ENCODE assay signal across 28 cellular contexts in genomic region chr2:173171924-173172643, GRCh38.
DNase-seq lines count a peak whose midpoint lies in the region; ATAC-seq and TF ChIP-seq lines count a peak whose summit lies in the region.
"Had no signal": no experiment of that assay in that cellular context is flagged by ENCODE, and none has a peak within 500 bp of the region (broad histone marks: within the 10 kb centered on the region; RNA-seq: fewer than 3 reads in every experiment).

No MANE protein-coding gene starts in this region.

- H3K9ac ChIP-seq in IMR-90 (ENCODE audit: low read depth, low read length) (no peak overlapping the region), mesenchymal stem cell (ENCODE audit: low read length) (no peak overlapping the region), GM23248 (no peak overlapping the region)

- H3K4me1 ChIP-seq in IMR-90 (ENCODE audit: control insufficient read depth, insufficient read depth, low read length) = peaks cover 5% of the 10 kb centered on the region
- H3K4me1 ChIP-seq in mesenchymal stem cell (ENCODE audit: control insufficient read depth, insufficient read depth, low read depth, low read length) = peaks cover 1% of the 10 kb centered on the region
- H3K4me1 ChIP-seq in GM23248 (ENCODE audit: insufficient read depth) = peaks cover 11% of the 10 kb centered on the region; the same call in 1 of the 2 replicates
- H3K4me1 ChIP-seq: prostate gland had no signal

- peaks cover 2% of the 10 kb centered on the region for H3K9me3 Mint-ChIP-seq in activated CD4-positive, alpha-beta T cell treated with anti-CD3 and anti-CD28 coated beads for 36 hours (ENCODE audit: low read depth)
- H3K9me3 Mint-ChIP-seq: central memory CD8-positive, alpha-beta T cell had no signal

- peaks cover 5% of the 10 kb centered on the region; the same call in 1 of the 2 replicates for H3K9me1 ChIP-seq in IMR-90 (ENCODE audit: insufficient read depth, low read length)

- peaks cover 2% of the 10 kb centered on the region for H3K36me3 Mint-ChIP-seq in activated CD4-positive, alpha-beta T cell treated with anti-CD3 and anti-CD28 coated beads for 36 hours (ENCODE audit: low read depth)
- H3K36me3 Mint-ChIP-seq: CD4-positive, CD25-positive, alpha-beta regulatory T cell had no signal

- no peak overlapping the region for H3K18ac ChIP-seq in IMR-90 (ENCODE audit: low read depth, low read length)
- H3K18ac ChIP-seq in mesenchymal stem cell (ENCODE audit: low read depth in 1 of 2, low read length in 2 of 2) = no peak overlapping the region

- no peak overlapping the region for H4K8ac ChIP-seq in IMR-90 (ENCODE audit: low read depth in 2 of 2, low read length in 2 of 2)
- no peak overlapping the region for H4K8ac ChIP-seq in mesenchymal stem cell (ENCODE audit: low read length)

- H2BK20ac ChIP-seq in IMR-90 (ENCODE audit: low read depth, low read length) = no peak overlapping the region; the same call in 1 of the 2 replicates

- H3K27me3 Mint-ChIP-seq in activated CD4-positive, alpha-beta T cell treated with anti-CD3 and anti-CD28 coated beads for 36 hours = peaks cover 6% of the 10 kb centered on the region
- H3K27me3 Mint-ChIP-seq: CD4-positive, CD25-positive, alpha-beta regulatory T cell; central memory CD8-positive, alpha-beta T cell had no signal

- in situ Hi-C loops in IMR-90 (cut with MboI; ENCODE audit: low sequenced_read_pairs) (no loop called here), GM23248 (cut with MboI) (no loop called here)

- H2BK5ac ChIP-seq in IMR-90 (ENCODE audit: low read depth, low read length, poor library complexity, severe bottlenecking) (peak overlapping the region; percentile 46), mesenchymal stem cell (ENCODE audit: low read depth, low read length, poor library complexity, severe bottlenecking) (no peak overlapping the region)

- H2BK120ac ChIP-seq in IMR-90 (ENCODE audit: low read depth, low read length) = 0 out of 2 replicates have a peak overlapping the region, but pooled peaks have one; percentile 38
- H2BK120ac ChIP-seq in mesenchymal stem cell (ENCODE audit: low read depth, low read length) = no peak overlapping the region

- no peak overlapping the region for H4K5ac ChIP-seq in IMR-90 (ENCODE audit: low read depth, low read length)

- H3K4me2 ChIP-seq in IMR-90 (ENCODE audit: low read depth, low read length) (no peak overlapping the region), mesenchymal stem cell (ENCODE audit: low read length, poor library complexity, severe bottlenecking) (no peak overlapping the region), GM23248 (ENCODE audit: unreplicated experiment) (no peak overlapping the region)
- H3K4me2 ChIP-seq: hepatocyte had no signal

- intact Hi-C loops in IMR-90 (cut with micrococcal nuclease) = no loop called here
- intact Hi-C loops in left colon (cut with DNase I, micrococcal nuclease) = no loop called here
- intact Hi-C loops in activated CD4-positive, alpha-beta T cell treated with anti-CD3 and anti-CD28 coated beads for 36 hours (cut with DNase I, micrococcal nuclease) = no loop called here

- H2AK9ac ChIP-seq in IMR-90 (replicated peaks; ENCODE audit: low read depth, low read length, poor library complexity) = no peak overlapping the region

- H4K20me1 ChIP-seq in IMR-90 (ENCODE audit: insufficient read depth, low read length) (no peaks in the 10 kb centered on the region), GM23248 (ENCODE audit: insufficient read depth) (no peaks in the 10 kb centered on the region)

- H3K4me3 Mint-ChIP-seq in activated CD4-positive, alpha-beta T cell treated with anti-CD3 and anti-CD28 coated beads for 36 hours = no peak overlapping the region
- H3K4me3 Mint-ChIP-seq: CD4-positive, CD25-positive, alpha-beta regulatory T cell; central memory CD8-positive, alpha-beta T cell; nephron progenitor cell had no signal

- H3K9me3 ChIP-seq in IMR-90 (ENCODE audit: control insufficient read depth, insufficient read depth, low read length) (no peaks in the 10 kb centered on the region), mesenchymal stem cell (ENCODE audit: control insufficient read depth, low read length) (no peaks in the 10 kb centered on the region), GM23248 (ENCODE audit: low read depth) (no peaks in the 10 kb centered on the region)
- H3K9me3 ChIP-seq: prostate gland had no signal

- ATAC-seq in IMR-90 (ENCODE audit: low read depth) (peak; percentile 18; the same call in 1 of the 2 replicates), HG03521 (IDR thresholded peaks at IDR 0.05; ENCODE audit: unreplicated experiment) (no peak), left colon (no peak)
- no peak for ATAC-seq in activated CD4-positive, alpha-beta T cell treated with anti-CD3 and anti-CD28 coated beads for 36 hours

- no peak overlapping the region for H3K27ac Mint-ChIP-seq in activated CD4-positive, alpha-beta T cell treated with anti-CD3 and anti-CD28 coated beads for 36 hours
- H3K27ac Mint-ChIP-seq: CD4-positive, CD25-positive, alpha-beta regulatory T cell; nephron progenitor cell had no signal

- H3F3A ChIP-seq in GM23248 (ENCODE audit: insufficient read depth) = no peaks in the 10 kb centered on the region

- no peak overlapping the region for H3K56ac ChIP-seq in IMR-90 (ENCODE audit: extremely low read depth, insufficient read depth, low read length)

- H2BK12ac ChIP-seq in mesenchymal stem cell (ENCODE audit: low read length in 2 of 2) = no peak overlapping the region

- H2BK15ac ChIP-seq in IMR-90 (ENCODE audit: low read depth, low read length) (0 out of 3 replicates have a peak overlapping the region, but pooled peaks have one; percentile 4), mesenchymal stem cell (ENCODE audit: low read depth, poor library complexity, severe bottlenecking) (no peak overlapping the region)

- BruUV-seq in IMR-90 (replicated peaks; lab: Mats Ljungman, UMichigan) = no TSS peak

- TF ChIP-seq CTCF in AG10803 (conservative IDR thresholded peaks at IDR 0.05; ENCODE audit: low read length) (no peak), IMR-90 (conservative IDR thresholded peaks at IDR 0.05; ENCODE audit: low read depth, low read length) (no peak), choroid plexus epithelial cell (conservative IDR thresholded peaks at IDR 0.05; ENCODE audit: low read depth, low read length) (no peak)

- H2AK5ac ChIP-seq in IMR-90 (ENCODE audit: low read depth, low read length) (no peak overlapping the region), mesenchymal stem cell (ENCODE audit: low read length, severe bottlenecking) (no peak overlapping the region)

- WGBS in IMR-90 (ENCODE audit: extremely low coverage in 2 of 2, insufficient read length in 1 of 2), 2 experiments = no CpG with 5 or more reads among the region's 1 CpG
- WGBS in mesenchymal stem cell = 100% methylated on average over 1 of the region's 1 CpG
- WGBS in GM23248 (ENCODE audit: low coverage in 1 of 2, low lambda C conversion rate in 2 of 2, missing lambda C conversion rate in 2 of 2), 2 experiments = 90 to 96% methylated on average over 1 of the region's 1 CpG

- H2AFZ ChIP-seq in IMR-90 (replicated peaks; ENCODE audit: low read length, poor library complexity) = no peak overlapping the region
- no peak overlapping the region for H2AFZ ChIP-seq in mesenchymal stem cell (ENCODE audit: low read depth, low read length)
- H2AFZ ChIP-seq in GM23248 = no peak overlapping the region
- H2AFZ ChIP-seq: hepatocyte had no signal

- H3K27me3 ChIP-seq in IMR-90 (ENCODE audit: control insufficient read depth, insufficient read depth, low read length) (no peaks in the 10 kb centered on the region), mesenchymal stem cell (ENCODE audit: control insufficient read depth in 1 of 2, insufficient read depth in 1 of 2, low read length in 2 of 2) (no peaks in the 10 kb centered on the region), GM23248 (replicated peaks; ENCODE audit: insufficient read depth) (no peaks in the 10 kb centered on the region)
- H3K27me3 ChIP-seq: hepatocyte had no signal

- DNase-seq in AG10803 (ENCODE audit: low read depth) (peak; percentile 55), IMR-90 (peak; percentile 37), choroid plexus epithelial cell (ENCODE audit: low read depth) (peak; percentile 55), mesenchymal stem cell (no peak), left colon (no peak), GM23248 (no peak)
- DNase-seq in activated CD4-positive, alpha-beta T cell treated with anti-CD3 and anti-CD28 coated beads for 36 hours = no peak
- DNase-seq: activated CD4-positive, alpha-beta T cell treated with anti-CD3 and anti-CD28 coated beads, Interleukin-2, amount 50 U/mL, for 4 hours; activated gamma-delta T cell; amniotic stem cell; CD4-positive, CD25-positive, alpha-beta regulatory T cell; DMS53; effector CD4-positive, alpha-beta T cell; islet precursor cell; mesendoderm; NCI-H1092; NCI-H2081 treated with DMSO at 0.1 percent for 48 hours; NCI-H526; nephron progenitor cell; SHP77 treated with DMSO at 0.1 percent for 48 hours; small intestine; stimulated activated CD4-positive, alpha-beta T cell treated with anti-CD3 and anti-CD28 coated beads, Interleukin-4, amount 100 ng/mL, for 1 hour; T-helper 1 cell; WERI-Rb-1 had no signal

- no peak for TF ChIP-seq POLR2A in IMR-90 (IDR thresholded peaks at IDR 0.05; ENCODE audit: low read depth, low read length)

- CTCF ChIA-PET in IMR-90 (lab: Yijun Ruan, JAX) = interaction anchor here (1.1 kb wide), 1 partner anchor 38 kb away, joined by 4 read pairs; no protein-coding TSS in a partner anchor
- CTCF ChIA-PET in activated CD4-positive, alpha-beta T cell treated with anti-CD3 and anti-CD28 coated beads for 36 hours (lab: Charles Lee) = interaction anchor here (0.6 to 0.7 kb wide), 2 partner anchors 71 to 366 kb away, joined by 3 read pairs; no protein-coding TSS in a partner anchor

- H3K14ac ChIP-seq in IMR-90 (replicated peaks; ENCODE audit: low read depth, low read length) = peak overlapping the region; percentile 37; the same call in 1 of the 2 replicates
- no peak overlapping the region for H3K14ac ChIP-seq in mesenchymal stem cell (ENCODE audit: low read length in 2 of 2)

- peaks cover 7 to 36% of the 10 kb centered on the region in 2 experiments; a peak in 3 of 4 replicates for H3K79me1 ChIP-seq in IMR-90 (ENCODE audit: low read depth in 1 of 2, low read length in 2 of 2)
- H3K79me1 ChIP-seq in mesenchymal stem cell (replicated peaks; ENCODE audit: low read length, poor library complexity, severe bottlenecking) = peaks cover 10% of the 10 kb centered on the region

- dilution Hi-C loops in IMR-90 (cut with HindIII; ENCODE audit: low sequenced_read_pairs, unreplicated experiment) = no loop called here

- H3K36me3 ChIP-seq in IMR-90 (ENCODE audit: control insufficient read depth, insufficient read depth, low read length) (no peaks in the 10 kb centered on the region), mesenchymal stem cell (ENCODE audit: control insufficient read depth in 1 of 2, insufficient read depth in 2 of 2, low read depth in 1 of 2, low read length in 2 of 2) (no peaks in the 10 kb centered on the region), GM23248 (ENCODE audit: low read depth) (no peaks in the 10 kb centered on the region)
- H3K36me3 ChIP-seq: prostate gland, WERI-Rb-1 had no signal

- H3K4me3 ChIP-seq in AG10803 (ENCODE audit: low read length) (no peak overlapping the region), IMR-90 (ENCODE audit: insufficient read depth, low read depth, low read length) (no peak overlapping the region), choroid plexus epithelial cell (ENCODE audit: low read depth, low read length) (no peak overlapping the region), mesenchymal stem cell (ENCODE audit: insufficient read depth in 1 of 2, low read depth in 1 of 2, low read length in 2 of 2) (no peak overlapping the region), GM23248 (no peak overlapping the region)
- H3K4me3 ChIP-seq: hepatocyte, prostate gland had no signal

- no peaks in the 10 kb centered on the region for H3K9me2 ChIP-seq in GM23248 (ENCODE audit: insufficient read depth)

- no peak overlapping the region for H4K91ac ChIP-seq in IMR-90 (ENCODE audit: insufficient read depth, low read depth, low read length)
- H4K91ac ChIP-seq in mesenchymal stem cell (ENCODE audit: low read length) = no peak overlapping the region

- H3K23ac ChIP-seq in IMR-90 (ENCODE audit: low read depth, low read length) (no peak overlapping the region; the same call in 1 of the 2 replicates), mesenchymal stem cell (ENCODE audit: low read length in 2 of 2) (no peak overlapping the region)

- H3K4ac ChIP-seq in IMR-90 (ENCODE audit: low read depth, low read length) = 0 out of 2 replicates have a peak overlapping the region, but pooled peaks have one; percentile 46
- H3K4ac ChIP-seq in mesenchymal stem cell (ENCODE audit: low read depth in 1 of 2, low read length in 2 of 2) = no peak overlapping the region

- H3K27ac ChIP-seq in IMR-90 (ENCODE audit: insufficient read depth, low read length) (no peak overlapping the region), mesenchymal stem cell (ENCODE audit: low read length, poor library complexity, severe bottlenecking) (peak overlapping the region; percentile 44), GM23248 (no peak overlapping the region)
- H3K27ac ChIP-seq: hepatocyte, prostate gland, WERI-Rb-1 had no signal

- no peaks in the 10 kb centered on the region for H3K4me1 Mint-ChIP-seq in activated CD4-positive, alpha-beta T cell treated with anti-CD3 and anti-CD28 coated beads for 36 hours
- H3K4me1 Mint-ChIP-seq: CD4-positive, CD25-positive, alpha-beta regulatory T cell; central memory CD8-positive, alpha-beta T cell had no signal

- TF ChIP-seq RAD21 in IMR-90 (IDR thresholded peaks at IDR 0.05; ENCODE audit: low read length) = no peak

- peaks cover 65% of the 10 kb centered on the region for H3K79me2 ChIP-seq in GM23248 (ENCODE audit: insufficient read depth)
- H3K79me2 ChIP-seq: hepatocyte had no signal

- POLR2A ChIA-PET in IMR-90 (lab: Charles Lee; ENCODE audit: unreplicated experiment) = no interaction called here
- POLR2A ChIA-PET in activated CD4-positive, alpha-beta T cell treated with anti-CD3 and anti-CD28 coated beads for 36 hours (lab: Charles Lee) = interaction anchor here (0.6 kb wide), 1 partner anchor 182 kb away, joined by 3 read pairs; the partner anchor contains the start of gene CDCA7

Comparison
In these comparisons a context has a peak if more than half of its experiments do, and no peak if none do; other contexts are left out.
1. DNase-seq: peak in AG10803 (single experiment), IMR-90 (single experiment) and choroid plexus epithelial cell (single experiment); none in mesenchymal stem cell (single experiment), left colon (0 of 2), activated CD4-positive, alpha-beta T cell treated with anti-CD3 and anti-CD28 coated beads for 36 hours (single experiment) and GM23248 (single experiment).